Comparison of ENCODE assay signal across 7 cellular contexts in genomic region chr3:146542179-146542578, GRCh38. TPM values are rescaled to one million over a fixed set of nuclear protein-coding genes. Genes with fewer than 3 reads are reported as not detected.
DNase-seq lines count a peak whose midpoint lies in the region; ATAC-seq and TF ChIP-seq lines count a peak whose summit lies in the region.

No MANE protein-coding gene starts in this region.

- H3K27me3 ChIP-seq in HL-60 (ENCODE audit: insufficient read depth, poor library complexity, severe bottlenecking) (no peaks in the 10 kb centered on the region), foreskin keratinocyte (no peaks in the 10 kb centered on the region), spleen (replicated peaks in 1 of 7) (no peaks in the 10 kb centered on the region)

- 13 to 44% (median 28%) methylated on average over 2 of the region's 2 CpGs for WGBS in spleen, 5 donors

- TF ChIP-seq POLR2A in spleen (IDR thresholded peaks at IDR 0.05) = no peak

- TF ChIP-seq CTCF in HL-60 (IDR thresholded peaks at IDR 0.05; ENCODE audit: insufficient read depth, low read length) (no peak), WTC11 (IDR thresholded peaks at IDR 0.05) (no peak), foreskin keratinocyte (conservative IDR thresholded peaks at IDR 0.05) (no peak), spleen (IDR thresholded peaks at IDR 0.05 in 8 of 11, conservative IDR thresholded peaks at IDR 0.05 in 3 of 11) (no peak), GM13976 (IDR thresholded peaks at IDR 0.05; ENCODE audit: borderline replicate concordance, control extremely low read depth, extremely low read depth, insufficient read depth, missing control alignments) (no peak)

- peaks cover 7% of the 10 kb centered on the region for H3K27me3 Mint-ChIP-seq in WTC11 (ENCODE audit: low read depth)

- peaks cover 36% of the 10 kb centered on the region for H3K4me1 Mint-ChIP-seq in WTC11

- H3K27ac ChIP-seq in HL-60 (replicated peaks) (peak overlapping the region; percentile 87; the same call in 1 of the 2 replicates), foreskin keratinocyte (peak overlapping the region; percentile 84), spleen (peak overlapping the region; percentile 6 to 98 (median 96))

- intact Hi-C loops in spleen (cut with DNase I; ENCODE audit: low total_unique reads) = no loop called here

- H3K4me3 ChIP-seq in HL-60 (replicated peaks; ENCODE audit: insufficient read depth, low read length) = no peak overlapping the region
- H3K4me3 ChIP-seq in spleen = peak overlapping the region in 7 of 8 donors; percentile 61 to 87 (median 73)

- H3K4me3 Mint-ChIP-seq in WTC11 = peak overlapping the region; percentile 44

- POLR2A ChIA-PET in WTC11 (lab: Charles Lee) = no interaction called here

- DNase-seq in HL-60 (ENCODE audit: low read depth in 1 of 2, low spot score in 1 of 2) = peak; percentile 49 to 67
- DNase-seq in WTC11 (ENCODE audit: low spot score) = no peak
- peak in 1 of 2 donors; percentile 40 for DNase-seq in foreskin keratinocyte
- DNase-seq in spleen = no peak
- DNase-seq in dermis blood vessel endothelial cell = no peak
- no peak for DNase-seq in NCI-H1105 treated with DMSO at 0.1 percent for 48 hours (lab: John Stamatoyannopoulos, UW)
- DNase-seq in GM13976 (ENCODE audit: low spot score) = no peak

- peaks cover 39% of the 10 kb centered on the region for H3K36me3 Mint-ChIP-seq in WTC11

- no peaks in the 10 kb centered on the region for H3K9me3 ChIP-seq in spleen

- CTCF ChIA-PET in WTC11 (lab: Charles Lee) = no interaction called here

- H3K4me1 ChIP-seq in foreskin keratinocyte (peaks cover 31% of the 10 kb centered on the region), spleen (peaks cover 17 to 84% (median 63%) of the 10 kb centered on the region in 6 donors)

- H3K27ac Mint-ChIP-seq in WTC11 = no peak overlapping the region

- ATAC-seq in WTC11 = no peak
- no peak for ATAC-seq in foreskin keratinocyte

- in situ Hi-C loops in GM13976 (cut with MboI; ENCODE audit: low sequenced_read_pairs, unreplicated experiment) = no loop called here

- peaks cover 17% of the 10 kb centered on the region for H3K9me3 Mint-ChIP-seq in WTC11

- H3K36me3 ChIP-seq in spleen = peaks cover 0 to 15% (median 1%) of the 10 kb centered on the region in 6 donors

TF ChIP-seq in WTC11, 78 proteins besides CTCF, POLR2A, EP300 and RAD21:
- TF ChIP-seq KAT7 (CRISPR knock-in tag; IDR thresholded peaks at IDR 0.05; ENCODE audit: borderline replicate concordance) (no peak), ZNF263 (CRISPR knock-in tag; IDR thresholded peaks at IDR 0.05; ENCODE audit: low read depth) (no peak), IRF1 (CRISPR knock-in tag; IDR thresholded peaks at IDR 0.05) (no peak), NFYB (CRISPR knock-in tag; conservative IDR thresholded peaks at IDR 0.05; ENCODE audit: low read depth) (no peak), ZBTB21 (CRISPR knock-in tag; IDR thresholded peaks at IDR 0.05; ENCODE audit: borderline replicate concordance) (no peak), ETV6 (CRISPR knock-in tag; IDR thresholded peaks at IDR 0.05) (no peak), MYBL2 (CRISPR knock-in tag; IDR thresholded peaks at IDR 0.05) (no peak), TCF7 (CRISPR knock-in tag; IDR thresholded peaks at IDR 0.05; ENCODE audit: low read depth) (no peak), ZNF425 (CRISPR knock-in tag; conservative IDR thresholded peaks at IDR 0.05) (no peak), ZNF219 (CRISPR knock-in tag; IDR thresholded peaks at IDR 0.05; ENCODE audit: borderline replicate concordance) (no peak), ATF2 (CRISPR knock-in tag; IDR thresholded peaks at IDR 0.05; ENCODE audit: borderline replicate concordance, low read depth) (no peak), STAT6 (CRISPR knock-in tag; conservative IDR thresholded peaks at IDR 0.05; ENCODE audit: low read depth) (no peak), ERG (CRISPR knock-in tag; IDR thresholded peaks at IDR 0.05) (no peak), NR2C2 (CRISPR knock-in tag; IDR thresholded peaks at IDR 0.05) (no peak), ESRRA (CRISPR knock-in tag; IDR thresholded peaks at IDR 0.05; ENCODE audit: borderline replicate concordance) (no peak), ATF3 (CRISPR knock-in tag; conservative IDR thresholded peaks at IDR 0.05) (no peak)
TF ChIP-seq in WTC11: peak in this region for 0.

RNA-seq across cellular contexts. Expression of gene PLSCR1, which starts 2.2 kb away (rescaled TPM):
- total RNA-seq in WTC11 (2021) = 44.4 to 58.1 TPM (median 48.1 TPM) in 3 replicates
- 147 and 160 TPM in 2 replicates for total RNA-seq in foreskin keratinocyte
- polyA plus RNA-seq in foreskin keratinocyte = 86.7 and 98.0 TPM in 2 replicates
- 100 to 1,000 TPM; 160 to 267 (median 203) TPM for total RNA-seq in spleen
- polyA plus RNA-seq in spleen = 10 to 100 TPM; 42.4 to 51.3 (median 43.8) TPM
- 102 and 131 TPM in 2 replicates for total RNA-seq in dermis blood vessel endothelial cell

Comparison
In these comparisons a context has a peak if more than half of its experiments do, and no peak if none do; other contexts are left out.
1. DNase-seq: peak in HL-60 (2 of 2); none in WTC11 (single experiment), spleen (single experiment), dermis blood vessel endothelial cell (single experiment), NCI-H1105 treated with DMSO at 0.1 percent for 48 hours (single experiment) and GM13976 (single experiment).
2. Peak in every context shown above with its lines, with median percentiles within 50 percentile points of each other: H3K27ac ChIP-seq.